In genomic region chr19:41311072-41311471, GRCh38 we compare ENCODE assay signal across 8 cellular contexts. TPM values are rescaled to one million over a fixed set of nuclear protein-coding genes. Genes with fewer than 3 reads are reported as not detected.
DNase-seq lines count a peak whose midpoint lies in the region; ATAC-seq and TF ChIP-seq lines count a peak whose summit lies in the region.

No MANE protein-coding gene starts in this region.

- H3K27ac ChIP-seq in testis: peak overlapping the region in 1 of 2 donors; percentile 97

- H3K27ac Mint-ChIP-seq in activated CD8-positive, alpha-beta memory T cell treated with anti-CD3 and anti-CD28 coated beads, Interleukin-2, amount 10 ng/mL, durations not matched to agents 7 days and 5 days: no peak overlapping the region
- H3K27ac Mint-ChIP-seq in activated T-helper 2 cell treated with anti-CD3 and anti-CD28 coated beads, Interferon-gamma antibody, Interleukin-2, Interleukin-4, amounts not matched to agents 10 μg/mL and 5 μg/mL and 100 μg/mL, durations not matched to agents 14 hours and 24 hours and 36 hours: no peak overlapping the region

- H3K4me1 ChIP-seq in testis: peaks cover 20% of the 10 kb centered on the region

- TF ChIP-seq CTCF in kidney epithelial cell (IDR thresholded peaks at IDR 0.05; ENCODE audit: insufficient read depth, low read length, poor library complexity, severe bottlenecking) (no peak), testis (IDR thresholded peaks at IDR 0.05) (no peak)

- no peak for TF ChIP-seq POLR2A in testis (IDR thresholded peaks at IDR 0.05)

- peak overlapping the region; percentile 95 for H3K4me3 Mint-ChIP-seq in activated CD8-positive, alpha-beta memory T cell treated with anti-CD3 and anti-CD28 coated beads, Interleukin-2, amount 10 ng/mL, durations not matched to agents 7 days and 5 days
- H3K4me3 Mint-ChIP-seq in activated T-helper 2 cell treated with anti-CD3 and anti-CD28 coated beads, Interferon-gamma antibody, Interleukin-2, Interleukin-4, amounts not matched to agents 10 μg/mL and 5 μg/mL and 100 μg/mL, durations not matched to agents 14 hours and 24 hours and 36 hours (ENCODE audit: low read depth): peak overlapping the region; percentile 97

- no peaks in the 10 kb centered on the region for H3K9me3 ChIP-seq in testis

- peaks cover 42% of the 10 kb centered on the region for H3K36me3 Mint-ChIP-seq in activated CD8-positive, alpha-beta memory T cell treated with anti-CD3 and anti-CD28 coated beads, Interleukin-2, amount 10 ng/mL, durations not matched to agents 7 days and 5 days
- H3K36me3 Mint-ChIP-seq in activated T-helper 2 cell treated with anti-CD3 and anti-CD28 coated beads, Interferon-gamma antibody, Interleukin-2, Interleukin-4, amounts not matched to agents 10 μg/mL and 5 μg/mL and 100 μg/mL, durations not matched to agents 14 hours and 24 hours and 36 hours (ENCODE audit: low read depth): peaks cover 62% of the 10 kb centered on the region

- intact Hi-C loops in activated T-helper 2 cell treated with anti-CD3 and anti-CD28 coated beads, Interferon-gamma antibody, Interleukin-2, Interleukin-4, amounts not matched to agents 10 μg/mL and 5 μg/mL and 100 μg/mL, durations not matched to agents 14 hours and 24 hours and 36 hours (cut with micrococcal nuclease): loop anchor here (2.0 kb wide), 2 partner anchors 16 to 40 kb away; no protein-coding TSS in a partner anchor
- intact Hi-C loops in testis (cut with DNase I; ENCODE audit: low total_unique reads): no loop called here

- no peak for ATAC-seq in activated CD8-positive, alpha-beta memory T cell treated with anti-CD3 and anti-CD28 coated beads, Interleukin-2, amount 10 ng/mL, durations not matched to agents 7 days and 5 days
- no peak for ATAC-seq in HG02623 (IDR thresholded peaks at IDR 0.05; ENCODE audit: unreplicated experiment)

- H3K4me3 ChIP-seq in kidney epithelial cell (ENCODE audit: low read depth, low read length): peak overlapping the region; percentile 53
- peak overlapping the region; percentile 76 to 77 for H3K4me3 ChIP-seq in testis

- no peaks in the 10 kb centered on the region for H3K27me3 Mint-ChIP-seq in activated CD8-positive, alpha-beta memory T cell treated with anti-CD3 and anti-CD28 coated beads, Interleukin-2, amount 10 ng/mL, durations not matched to agents 7 days and 5 days
- H3K27me3 Mint-ChIP-seq in activated T-helper 2 cell treated with anti-CD3 and anti-CD28 coated beads, Interferon-gamma antibody, Interleukin-2, Interleukin-4, amounts not matched to agents 10 μg/mL and 5 μg/mL and 100 μg/mL, durations not matched to agents 14 hours and 24 hours and 36 hours (ENCODE audit: low read depth): no peaks in the 10 kb centered on the region

- CTCF ChIA-PET in activated CD8-positive, alpha-beta memory T cell treated with anti-CD3 and anti-CD28 coated beads, Interleukin-2, amount 10 ng/mL, durations not matched to agents 7 days and 5 days (lab: Charles Lee): interaction anchor here (1.4 to 11.7 kb wide), 5 partner anchors 9 to 107 kb away, joined by 4 to 110 read pairs (median 9); partner anchors contain the start of gene HNRNPUL1

- no peaks in the 10 kb centered on the region for H3K9me3 Mint-ChIP-seq in activated CD8-positive, alpha-beta memory T cell treated with anti-CD3 and anti-CD28 coated beads, Interleukin-2, amount 10 ng/mL, durations not matched to agents 7 days and 5 days (ENCODE audit: low read depth)
- H3K9me3 Mint-ChIP-seq in activated T-helper 2 cell treated with anti-CD3 and anti-CD28 coated beads, Interferon-gamma antibody, Interleukin-2, Interleukin-4, amounts not matched to agents 10 μg/mL and 5 μg/mL and 100 μg/mL, durations not matched to agents 14 hours and 24 hours and 36 hours: no peaks in the 10 kb centered on the region

- DNase-seq in activated CD8-positive, alpha-beta memory T cell treated with anti-CD3 and anti-CD28 coated beads, Interleukin-2, amount 10 ng/mL, durations not matched to agents 7 days and 5 days: no peak
- DNase-seq in activated CD8-positive, alpha-beta memory T cell treated with anti-CD3 and anti-CD28 coated beads for 24 hours: no peak
- no peak for DNase-seq in activated T-helper 2 cell treated with anti-CD3 and anti-CD28 coated beads, Interferon-gamma antibody, Interleukin-2, Interleukin-4, amounts not matched to agents 10 μg/mL and 5 μg/mL and 100 μg/mL, durations not matched to agents 14 hours and 24 hours and 36 hours (ENCODE audit: low spot score)
- DNase-seq in kidney epithelial cell (ENCODE audit: low read depth) (no peak), testis (no peak), T-helper 9 cell (no peak), NCI-H774 (lab: John Stamatoyannopoulos, UW) (no peak)

- H3K27me3 ChIP-seq in kidney epithelial cell (ENCODE audit: control insufficient read depth, insufficient read depth, low read length) (no peaks in the 10 kb centered on the region), testis (no peaks in the 10 kb centered on the region)

- H3K36me3 ChIP-seq in kidney epithelial cell (ENCODE audit: control insufficient read depth, insufficient read depth, low read length): peaks cover 1% of the 10 kb centered on the region
- H3K36me3 ChIP-seq in testis (ENCODE audit: low read depth, missing control alignments): no peaks in the 10 kb centered on the region

- WGBS in testis, 2 donors: 32 to 51% methylated on average over 5 of the region's 5 CpGs

- peaks cover 63% of the 10 kb centered on the region for H3K4me1 Mint-ChIP-seq in activated CD8-positive, alpha-beta memory T cell treated with anti-CD3 and anti-CD28 coated beads, Interleukin-2, amount 10 ng/mL, durations not matched to agents 7 days and 5 days
- peaks cover 48% of the 10 kb centered on the region for H3K4me1 Mint-ChIP-seq in activated T-helper 2 cell treated with anti-CD3 and anti-CD28 coated beads, Interferon-gamma antibody, Interleukin-2, Interleukin-4, amounts not matched to agents 10 μg/mL and 5 μg/mL and 100 μg/mL, durations not matched to agents 14 hours and 24 hours and 36 hours (ENCODE audit: low read depth)

RNA-seq across cellular contexts. Expression of gene CCDC97, which starts 1.1 kb away (rescaled TPM):
- 10 to 100 TPM; 42.9 to 43.5 TPM for total RNA-seq in activated CD8-positive, alpha-beta memory T cell treated with anti-CD3 and anti-CD28 coated beads, Interleukin-2, amount 10 ng/mL, durations not matched to agents 7 days and 5 days
- 33.5 and 34.4 TPM in 2 replicates for total RNA-seq in activated T-helper 2 cell treated with anti-CD3 and anti-CD28 coated beads, Interferon-gamma antibody, Interleukin-2, Interleukin-4, amounts not matched to agents 10 μg/mL and 5 μg/mL and 100 μg/mL, durations not matched to agents 14 hours and 24 hours and 36 hours
- total RNA-seq in kidney epithelial cell (14.8 and 17.3 TPM in 2 replicates), testis (10 to 100 TPM; 36.2 to 40.2 TPM)
- polyA plus RNA-seq in testis (ENCODE audit: insufficient read depth, low read depth, low replicate concordance): 57.8 TPM

RNA-seq across cellular contexts. Expression of gene TGFB1, which starts 42.6 kb away (rescaled TPM):
- total RNA-seq in activated CD8-positive, alpha-beta memory T cell treated with anti-CD3 and anti-CD28 coated beads, Interleukin-2, amount 10 ng/mL, durations not matched to agents 7 days and 5 days: 100 to 1,000 TPM; 171 to 179 TPM
- total RNA-seq in activated T-helper 2 cell treated with anti-CD3 and anti-CD28 coated beads, Interferon-gamma antibody, Interleukin-2, Interleukin-4, amounts not matched to agents 10 μg/mL and 5 μg/mL and 100 μg/mL, durations not matched to agents 14 hours and 24 hours and 36 hours: 125 and 126 TPM in 2 replicates
- total RNA-seq in kidney epithelial cell: 25.7 and 35.2 TPM in 2 replicates
- 10 to 100 TPM; 12.7 to 17.0 TPM for total RNA-seq in testis
- polyA plus RNA-seq in testis (ENCODE audit: insufficient read depth, low read depth, low replicate concordance): 19.8 TPM

RNA-seq across cellular contexts. Expression of gene HNRNPUL1, which starts 46.9 kb away (rescaled TPM):
- total RNA-seq in activated CD8-positive, alpha-beta memory T cell treated with anti-CD3 and anti-CD28 coated beads, Interleukin-2, amount 10 ng/mL, durations not matched to agents 7 days and 5 days: 100 to 1,000 TPM; 342 to 348 TPM
- total RNA-seq in activated T-helper 2 cell treated with anti-CD3 and anti-CD28 coated beads, Interferon-gamma antibody, Interleukin-2, Interleukin-4, amounts not matched to agents 10 μg/mL and 5 μg/mL and 100 μg/mL, durations not matched to agents 14 hours and 24 hours and 36 hours: 283 and 294 TPM in 2 replicates
- total RNA-seq in kidney epithelial cell: 132 and 142 TPM in 2 replicates
- 100 to 1,000 TPM; 192 to 197 TPM for total RNA-seq in testis
- 230 TPM for polyA plus RNA-seq in testis (ENCODE audit: insufficient read depth, low read depth, low replicate concordance)

RNA-seq across cellular contexts. Expression of gene B9D2, which starts 52.9 kb away (rescaled TPM):
- 1 to 10 TPM; 8.2 to 9.3 TPM for total RNA-seq in activated CD8-positive, alpha-beta memory T cell treated with anti-CD3 and anti-CD28 coated beads, Interleukin-2, amount 10 ng/mL, durations not matched to agents 7 days and 5 days
- 6.2 TPM in 2 replicates for total RNA-seq in activated T-helper 2 cell treated with anti-CD3 and anti-CD28 coated beads, Interferon-gamma antibody, Interleukin-2, Interleukin-4, amounts not matched to agents 10 μg/mL and 5 μg/mL and 100 μg/mL, durations not matched to agents 14 hours and 24 hours and 36 hours
- total RNA-seq in kidney epithelial cell: 4.5 and 5.7 TPM in 2 replicates
- total RNA-seq in testis: 10 to 100 TPM in 1 of 2 donors, 1 to 10 TPM in 1; 6.7 to 13.5 TPM
- polyA plus RNA-seq in testis (ENCODE audit: insufficient read depth, low read depth, low replicate concordance): 14.6 TPM
